11 cellular contexts compared by ENCODE assay signal in the genomic region with DNA sequence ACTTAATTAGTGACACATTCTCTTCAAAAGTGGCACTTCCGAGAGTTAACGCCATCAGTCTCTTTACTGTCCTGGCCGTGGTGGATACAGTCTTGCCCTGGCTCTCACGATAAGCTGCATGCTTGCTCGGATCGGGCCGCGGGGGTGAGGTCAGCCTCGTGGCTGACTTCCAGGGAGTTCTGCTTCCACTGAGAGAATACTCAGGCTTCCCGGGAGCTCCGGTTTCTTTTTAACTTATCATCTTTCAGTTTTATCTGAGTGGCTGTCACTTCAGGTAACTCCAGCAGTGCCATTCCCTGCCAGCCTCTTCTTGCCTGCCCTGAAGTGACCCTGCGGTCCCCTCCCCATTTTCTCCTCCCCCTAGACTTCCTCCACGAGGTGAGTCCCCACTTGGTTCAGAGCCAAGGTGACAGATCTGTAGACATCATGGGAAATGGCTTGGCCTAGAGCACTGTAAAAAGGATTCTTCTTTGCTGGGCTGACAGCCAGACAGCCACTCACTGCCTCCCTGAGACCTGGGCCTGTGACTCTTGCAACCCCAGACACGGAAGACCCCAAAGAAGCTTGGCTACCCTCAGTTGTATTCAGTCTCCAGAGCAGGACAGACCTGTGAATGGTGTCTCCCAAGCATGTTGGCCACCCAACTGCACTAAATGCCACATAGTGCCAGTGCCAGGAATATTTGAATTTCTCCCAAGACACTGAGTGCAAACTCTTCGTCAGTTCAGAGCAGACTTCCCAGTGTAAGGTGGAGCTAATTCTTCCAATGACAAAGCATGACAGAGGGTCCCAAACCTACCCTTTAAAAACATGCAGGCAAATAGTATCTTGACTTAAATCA.
DNase-seq lines count a peak whose midpoint lies in the region; ATAC-seq and TF ChIP-seq lines count a peak whose summit lies in the region.
"Had no signal": no experiment of that assay in that cellular context is flagged by ENCODE, and none has a peak within 500 bp of the region (broad histone marks: within the 10 kb centered on the region; RNA-seq: fewer than 3 reads in every experiment).

No MANE protein-coding gene starts in this region.

- ATAC-seq in omental fat pad (ENCODE audit: low FRiP score), result peak; percentile 55
- ATAC-seq in GM21390 (IDR thresholded peaks at IDR 0.05; ENCODE audit: unreplicated experiment), result no peak
- ATAC-seq in HG03342 (IDR thresholded peaks at IDR 0.05; ENCODE audit: unreplicated experiment), result no peak
- ATAC-seq in GM21367 (IDR thresholded peaks at IDR 0.05; ENCODE audit: unreplicated experiment), result no peak
- ATAC-seq: activated CD4-positive, CD25-positive, alpha-beta regulatory T cell treated with anti-CD3 and anti-CD28 coated beads, Interleukin-2, amount 50 U/mL, for 24 hours had no signal

- H3K4me3 ChIP-seq in fibroblast of mammary gland (ENCODE audit: control insufficient read depth, low read depth, low read length), result no peak overlapping the region

- H3K27ac Mint-ChIP-seq in activated naive CD8-positive, alpha-beta T cell treated with anti-CD3 and anti-CD28 coated beads for 36 hours, result no peak overlapping the region
- H3K27ac Mint-ChIP-seq: memory B cell had no signal

- DNase-seq in AG08396 (ENCODE audit: low spot score) (peak; percentile 45), NCI-H2171 treated with DMSO at 0.1 percent for 48 hours (lab: John Stamatoyannopoulos, UW) (peak; percentile 86), fibroblast of mammary gland (ENCODE audit: low read depth) (peak; percentile 69), omental fat pad (ENCODE audit: low spot score) (no peak)
- no peak for DNase-seq in activated naive CD8-positive, alpha-beta T cell treated with anti-CD3 and anti-CD28 coated beads for 36 hours
- DNase-seq: C1 segment of cervical spinal cord had no signal

- no peaks in the 10 kb centered on the region for H3K4me1 Mint-ChIP-seq in activated naive CD8-positive, alpha-beta T cell treated with anti-CD3 and anti-CD28 coated beads for 36 hours
- H3K4me1 Mint-ChIP-seq: memory B cell had no signal

- H3K36me3 Mint-ChIP-seq in activated naive CD8-positive, alpha-beta T cell treated with anti-CD3 and anti-CD28 coated beads for 36 hours, result no peaks in the 10 kb centered on the region
- H3K36me3 Mint-ChIP-seq: memory B cell had no signal

- H3K9me3 Mint-ChIP-seq in activated naive CD8-positive, alpha-beta T cell treated with anti-CD3 and anti-CD28 coated beads for 36 hours, result no peaks in the 10 kb centered on the region
- H3K9me3 Mint-ChIP-seq: memory B cell had no signal

- TF ChIP-seq CTCF in fibroblast of mammary gland (conservative IDR thresholded peaks at IDR 0.05; ENCODE audit: control insufficient read depth, insufficient read depth, low read depth, low read length) (no peak), omental fat pad (IDR thresholded peaks at IDR 0.05) (no peak)

- H3K27me3 Mint-ChIP-seq in activated naive CD8-positive, alpha-beta T cell treated with anti-CD3 and anti-CD28 coated beads for 36 hours, result no peaks in the 10 kb centered on the region

- H3K4me3 Mint-ChIP-seq in activated naive CD8-positive, alpha-beta T cell treated with anti-CD3 and anti-CD28 coated beads for 36 hours, result no peak overlapping the region
- H3K4me3 Mint-ChIP-seq: memory B cell had no signal

Comparison
In these comparisons a context has a peak if more than half of its experiments do, and no peak if none do; other contexts are left out.
1. DNase-seq: peak in AG08396 (single experiment), NCI-H2171 treated with DMSO at 0.1 percent for 48 hours (single experiment) and fibroblast of mammary gland (single experiment); none in omental fat pad (single experiment) and activated naive CD8-positive, alpha-beta T cell treated with anti-CD3 and anti-CD28 coated beads for 36 hours (single experiment).